21 cellular contexts compared by ENCODE assay signal in the genomic region with DNA sequence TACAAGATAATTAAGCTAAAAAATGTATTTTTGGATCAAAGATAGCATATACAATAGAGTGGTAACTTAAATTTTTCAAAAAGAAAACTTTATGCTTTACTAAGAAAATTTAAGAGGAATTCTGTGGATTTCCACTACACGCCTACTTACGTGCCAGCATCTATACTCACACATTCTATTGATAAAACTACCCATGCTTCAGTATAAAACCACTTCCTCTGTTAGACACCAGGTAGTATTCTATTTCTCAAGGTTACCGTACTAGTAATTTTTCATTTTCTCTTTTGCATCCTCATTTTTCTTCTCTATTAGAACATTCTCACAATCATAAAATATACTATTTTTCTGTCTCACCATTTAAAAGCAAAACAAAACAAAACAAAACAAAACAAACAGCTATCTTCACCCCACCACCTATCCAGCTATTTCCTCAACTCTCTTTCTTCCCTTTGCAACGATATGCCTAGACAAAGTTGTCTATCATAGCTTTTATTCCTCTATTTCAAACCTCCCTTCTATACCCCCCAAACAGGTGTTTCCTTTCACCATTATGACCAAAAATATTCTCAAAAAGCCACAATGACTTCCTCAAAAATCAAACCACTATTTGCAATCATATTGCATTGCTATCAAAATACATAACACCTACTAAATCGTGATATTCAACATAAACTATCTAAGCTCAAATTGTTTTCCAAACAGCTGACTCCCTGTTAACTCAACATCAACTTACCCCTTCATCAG.
DNase-seq lines count a peak whose midpoint lies in the region; ATAC-seq and TF ChIP-seq lines count a peak whose summit lies in the region.
"Had no signal": no experiment of that assay in that cellular context is flagged by ENCODE, and none has a peak within 500 bp of the region (broad histone marks: within the 10 kb centered on the region; RNA-seq: fewer than 3 reads in every experiment).

No MANE protein-coding gene starts in this region.

- H2AFZ ChIP-seq in neural progenitor cell (replicated peaks) = no peak overlapping the region

- H3K4me3 ChIP-seq in BLaER1 (peak overlapping the region; percentile 65), dorsolateral prefrontal cortex (no peak overlapping the region), H7 (ENCODE audit: insufficient read depth, low read depth, low read length) (no peak overlapping the region), neural progenitor cell (no peak overlapping the region)
- no peak overlapping the region for H3K4me3 ChIP-seq in CD4-positive, alpha-beta memory T cell (ENCODE audit: low read length in 2 of 2)
- H3K4me3 ChIP-seq: MG63 had no signal

- H4K20me1 ChIP-seq in BLaER1 (no peaks in the 10 kb centered on the region), neural progenitor cell (ENCODE audit: low read depth) (no peaks in the 10 kb centered on the region)

- peak overlapping the region; percentile 96 for H3K9ac ChIP-seq in BLaER1
- H3K9ac ChIP-seq in neural progenitor cell = no peak overlapping the region

- no peaks in the 10 kb centered on the region for H3K79me2 ChIP-seq in neural progenitor cell (ENCODE audit: low read depth)

- H3K27me3 Mint-ChIP-seq in CD4-positive, alpha-beta memory T cell = no peaks in the 10 kb centered on the region
- H3K27me3 Mint-ChIP-seq in activated naive CD8-positive, alpha-beta T cell treated with anti-CD3 and anti-CD28 coated beads, Interleukin-2, amount 50 U/mL, for 24 hours = no peaks in the 10 kb centered on the region
- H3K27me3 Mint-ChIP-seq in neural progenitor cell (ENCODE audit: insufficient read depth, low read depth) = no peaks in the 10 kb centered on the region
- H3K27me3 Mint-ChIP-seq: progenitor cell of endocrine pancreas, type B pancreatic cell had no signal

- TF ChIP-seq CTCF in dorsolateral prefrontal cortex (IDR thresholded peaks at IDR 0.05 in 54 of 56, conservative IDR thresholded peaks at IDR 0.05 in 2 of 56; ENCODE audit: low read depth in 1 of 56, partially characterized antibody in 56 of 56) = no peak
- TF ChIP-seq CTCF in neural progenitor cell (IDR thresholded peaks at IDR 0.05) = no peak

- H3K4me2 ChIP-seq in BLaER1 = peak overlapping the region; percentile 82
- no peak overlapping the region for H3K4me2 ChIP-seq in neural progenitor cell

- no peaks in the 10 kb centered on the region for H3K9me3 Mint-ChIP-seq in CD4-positive, alpha-beta memory T cell
- H3K9me3 Mint-ChIP-seq in activated naive CD8-positive, alpha-beta T cell treated with anti-CD3 and anti-CD28 coated beads, Interleukin-2, amount 50 U/mL, for 24 hours = no peaks in the 10 kb centered on the region
- no peaks in the 10 kb centered on the region for H3K9me3 Mint-ChIP-seq in neural progenitor cell
- H3K9me3 Mint-ChIP-seq: activated CD4-positive, alpha-beta memory T cell treated with anti-CD3 and anti-CD28 coated beads, Interleukin-2, amount 10 ng/mL, durations not matched to agents 7 days and 5 days; activated T-helper 1 cell treated with anti-CD3 and anti-CD28 coated beads, Interleukin-12 subunit alpha, Interleukin-12 subunit beta, Interleukin-2, Interleukin-4 antibody, amounts not matched to agents 30 ng/mL and 10 ng/mL and 1 ng/mL, durations not matched to agents 14 hours and 24 hours and 36 hours had no signal

- H3K27me3 ChIP-seq in BLaER1 = no peaks in the 10 kb centered on the region
- H3K27me3 ChIP-seq in CD4-positive, alpha-beta memory T cell (ENCODE audit: insufficient read depth, low read length) = no peaks in the 10 kb centered on the region
- H3K27me3 ChIP-seq in dorsolateral prefrontal cortex = no peaks in the 10 kb centered on the region
- no peaks in the 10 kb centered on the region for H3K27me3 ChIP-seq in H7 (ENCODE audit: control insufficient read depth, insufficient read depth, low read length)
- no peaks in the 10 kb centered on the region for H3K27me3 ChIP-seq in neural progenitor cell
- H3K27me3 ChIP-seq: MG63 had no signal

- peak overlapping the region; percentile 98 for H3K27ac ChIP-seq in BLaER1
- H3K27ac ChIP-seq in CD4-positive, alpha-beta memory T cell (ENCODE audit: low read depth, low read length) = no peak overlapping the region
- no peak overlapping the region for H3K27ac ChIP-seq in dorsolateral prefrontal cortex
- H3K27ac ChIP-seq in neural progenitor cell = no peak overlapping the region
- H3K27ac ChIP-seq: VCaP had no signal

- no peaks in the 10 kb centered on the region for H3F3A ChIP-seq in neural progenitor cell (ENCODE audit: low read depth)

- H3K9me3 ChIP-seq in BLaER1 = peaks cover under 1% of the 10 kb centered on the region; the same call in 1 of the 2 replicates
- no peaks in the 10 kb centered on the region for H3K9me3 ChIP-seq in CD4-positive, alpha-beta memory T cell (ENCODE audit: control insufficient read depth in 1 of 2, low read length in 2 of 2)
- H3K9me3 ChIP-seq in neural progenitor cell (ENCODE audit: low read depth) = peaks cover 7% of the 10 kb centered on the region
- H3K9me3 ChIP-seq: MG63 had no signal

- H3K27ac Mint-ChIP-seq in CD4-positive, alpha-beta memory T cell = peak overlapping the region in 2 of 7 donors; percentile 5 to 11
- H3K27ac Mint-ChIP-seq in activated naive CD8-positive, alpha-beta T cell treated with anti-CD3 and anti-CD28 coated beads, Interleukin-2, amount 50 U/mL, for 24 hours = no peak overlapping the region
- H3K27ac Mint-ChIP-seq in neural progenitor cell = no peak overlapping the region
- H3K27ac Mint-ChIP-seq: activated CD4-positive, alpha-beta memory T cell treated with anti-CD3 and anti-CD28 coated beads, Interleukin-2, amount 10 ng/mL, durations not matched to agents 7 days and 5 days; activated T-helper 1 cell treated with anti-CD3 and anti-CD28 coated beads, Interleukin-12 subunit alpha, Interleukin-12 subunit beta, Interleukin-2, Interleukin-4 antibody, amounts not matched to agents 30 ng/mL and 10 ng/mL and 1 ng/mL, durations not matched to agents 14 hours and 24 hours and 36 hours; progenitor cell of endocrine pancreas; type B pancreatic cell had no signal

- H3K4me1 ChIP-seq in BLaER1 (peaks cover 74% of the 10 kb centered on the region), neural progenitor cell (no peaks in the 10 kb centered on the region)
- H3K4me1 ChIP-seq in CD4-positive, alpha-beta memory T cell (ENCODE audit: insufficient read depth, low read length) = peaks cover 2% of the 10 kb centered on the region

- DNase-seq in CD4-positive, alpha-beta memory T cell = no peak
- DNase-seq in NAMALWA (ENCODE audit: low spot score) = peak; percentile 31
- no peak for DNase-seq in activated naive CD8-positive, alpha-beta T cell treated with anti-CD3 and anti-CD28 coated beads, Interleukin-2, amount 50 U/mL, for 24 hours
- DNase-seq in dorsolateral prefrontal cortex = no peak
- DNase-seq in H7 = no peak
- no peak for DNase-seq in HCEC 1CT
- no peak for DNase-seq in neural progenitor cell (ENCODE audit: low spot score)
- DNase-seq: activated CD4-positive, alpha-beta memory T cell treated with anti-CD3 and anti-CD28 coated beads, Interleukin-2, amount 10 ng/mL, durations not matched to agents 7 days and 5 days; amniotic stem cell; cortex of kidney; left colon; MG63; NCI-H748 treated with DMSO at 0.1 percent for 48 hours; PC-3; SIG-M5; stimulated activated CD4-positive, alpha-beta T cell treated with anti-CD3 and anti-CD28 coated beads, Interleukin-2, amount 100 ng/mL, for 24 hours had no signal

- CTCF ChIA-PET in CD4-positive, alpha-beta memory T cell (lab: Charles Lee; ENCODE audit: partially characterized antibody) = interaction anchor here (1.0 to 2.6 kb wide), 2 partner anchors 14 kb away, joined by 3 to 9 read pairs; no protein-coding TSS in a partner anchor

- H3K4me1 Mint-ChIP-seq in CD4-positive, alpha-beta memory T cell = peaks cover 7 to 13% (median 10%) of the 10 kb centered on the region in 4 donors
- H3K4me1 Mint-ChIP-seq in activated naive CD8-positive, alpha-beta T cell treated with anti-CD3 and anti-CD28 coated beads, Interleukin-2, amount 50 U/mL, for 24 hours = peaks cover 19% of the 10 kb centered on the region
- no peaks in the 10 kb centered on the region for H3K4me1 Mint-ChIP-seq in neural progenitor cell

- H3K36me3 Mint-ChIP-seq in CD4-positive, alpha-beta memory T cell = no peaks in the 10 kb centered on the region
- no peaks in the 10 kb centered on the region for H3K36me3 Mint-ChIP-seq in activated naive CD8-positive, alpha-beta T cell treated with anti-CD3 and anti-CD28 coated beads, Interleukin-2, amount 50 U/mL, for 24 hours (ENCODE audit: low read depth)
- no peaks in the 10 kb centered on the region for H3K36me3 Mint-ChIP-seq in neural progenitor cell
- H3K36me3 Mint-ChIP-seq: type B pancreatic cell had no signal

- no peaks in the 10 kb centered on the region for H3K36me3 ChIP-seq in BLaER1
- H3K36me3 ChIP-seq in CD4-positive, alpha-beta memory T cell (ENCODE audit: insufficient read depth, low read length) = no peaks in the 10 kb centered on the region
- H3K36me3 ChIP-seq in H7 (replicated peaks; ENCODE audit: control insufficient read depth, insufficient read depth, low read length) = no peaks in the 10 kb centered on the region
- no peaks in the 10 kb centered on the region for H3K36me3 ChIP-seq in neural progenitor cell
- H3K36me3 ChIP-seq: MG63 had no signal

- ATAC-seq in activated naive CD8-positive, alpha-beta T cell treated with anti-CD3 and anti-CD28 coated beads, Interleukin-2, amount 50 U/mL, for 24 hours = no peak
- ATAC-seq: left colon, PC-3 had no signal

- POLR2A ChIA-PET in CD4-positive, alpha-beta memory T cell (lab: Charles Lee; ENCODE audit: partially characterized antibody) = no interaction called here

- H3K4me3 Mint-ChIP-seq in CD4-positive, alpha-beta memory T cell = peak overlapping the region in 7 of 8 donors; percentile 0 to 57 (median 38)
- peak overlapping the region; percentile 0 for H3K4me3 Mint-ChIP-seq in activated naive CD8-positive, alpha-beta T cell treated with anti-CD3 and anti-CD28 coated beads, Interleukin-2, amount 50 U/mL, for 24 hours
- H3K4me3 Mint-ChIP-seq in neural progenitor cell = no peak overlapping the region
- H3K4me3 Mint-ChIP-seq: activated CD4-positive, alpha-beta memory T cell treated with anti-CD3 and anti-CD28 coated beads, Interleukin-2, amount 10 ng/mL, durations not matched to agents 7 days and 5 days; activated T-helper 1 cell treated with anti-CD3 and anti-CD28 coated beads, Interleukin-12 subunit alpha, Interleukin-12 subunit beta, Interleukin-2, Interleukin-4 antibody, amounts not matched to agents 30 ng/mL and 10 ng/mL and 1 ng/mL, durations not matched to agents 14 hours and 24 hours and 36 hours; type B pancreatic cell had no signal

- intact Hi-C loops in CD4-positive, alpha-beta memory T cell (cut with micrococcal nuclease) = no loop called here
- intact Hi-C loops in dorsolateral prefrontal cortex (cut with DNase I) = no loop called here
